ENCODE assay signal across 11 cellular contexts in the genomic region with DNA sequence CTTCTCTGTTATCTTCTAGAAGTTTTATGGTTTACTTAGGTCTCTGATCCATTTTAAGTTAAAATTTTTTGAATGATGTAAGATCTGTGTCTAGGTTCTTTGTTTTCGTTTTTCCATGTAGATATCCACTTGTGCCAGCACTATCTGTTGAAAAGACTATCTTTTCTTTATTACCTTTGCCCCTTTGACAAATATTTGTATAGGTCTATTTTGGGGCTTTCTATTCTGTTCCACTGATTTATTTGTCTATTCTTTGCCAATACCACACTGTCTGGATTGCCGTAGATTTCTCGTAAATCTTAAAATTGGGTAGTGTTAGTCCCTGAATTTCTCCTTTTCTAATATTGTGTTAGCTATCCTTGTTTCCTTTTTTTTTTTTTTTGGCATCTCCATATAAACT.
"Had no signal": no experiment of that assay in that cellular context is flagged by ENCODE, and none has a peak within 500 bp of the region (broad histone marks: within the 10 kb centered on the region; RNA-seq: fewer than 3 reads in every experiment).

No MANE protein-coding gene starts in this region.

- H2AFZ ChIP-seq: GM23248, GM23338 had no signal

- DNase-seq: GM23248, GOT3, H7, H9, HCEC 1CT, HFFc6 had no signal

- H3K9ac ChIP-seq: GM23248 had no signal

- H3K4me1 ChIP-seq: HAP-1 had no signal

- H3K4me3 Mint-ChIP-seq: GM23338, H9, HFFc6 had no signal

- H3K9me3 ChIP-seq: HAP-1 had no signal

- H3K27ac ChIP-seq: GM23248 had no signal

- FAIRE-seq: H1, H54 had no signal

- H3K27ac Mint-ChIP-seq: GM23338, H9, HFFc6 had no signal

- ATAC-seq: GM23338, HCT116 had no signal

- H3K4me2 ChIP-seq: GM23338 had no signal

- H3K4me3 ChIP-seq: GM23248, GM23338, HAP-1 had no signal

- H3K36me3 ChIP-seq: HAP-1 had no signal
